In genomic region chr20:31723282-31724078, GRCh38 we compare ENCODE assay signal across 1 cellular context.
TF ChIP-seq lines count a peak whose summit lies in the region.

No MANE protein-coding gene starts in this region.

TF ChIP-seq in HepG2, 621 proteins besides CTCF, POLR2A, EP300 and RAD21 (continued from another document and continues in another):
- TF ChIP-seq CERS6 (CRISPR knock-in tag; IDR thresholded peaks at IDR 0.05): peak; percentile 83; the same call in 1 of the 2 replicates
- TF ChIP-seq ZNF547 (CRISPR knock-in tag; IDR thresholded peaks at IDR 0.05): peak; percentile 90; the same call in 1 of the 2 replicates
- TF ChIP-seq NCOR1 (IDR thresholded peaks at IDR 0.05; ENCODE audit: borderline replicate concordance, low read length): peak; percentile 77; the same call in 1 of the 2 replicates
- TF ChIP-seq HOXA7 (CRISPR knock-in tag; IDR thresholded peaks at IDR 0.05): no peak
- no peak for TF ChIP-seq SYNCRIP (IDR thresholded peaks at IDR 0.05; ENCODE audit: insufficient read depth, low read depth, low read length)
- TF ChIP-seq ZMYM3 (CRISPR knock-in tag; IDR thresholded peaks at IDR 0.05): peak; percentile 75; the same call in 1 of the 2 replicates
- 0 out of 2 replicates have a peak, but pooled peaks have one; percentile 49 for TF ChIP-seq ZNF484 (CRISPR knock-in tag; IDR thresholded peaks at IDR 0.05; ENCODE audit: borderline replicate concordance, low read depth)
- no peak; the same call in 1 of the 2 replicates for TF ChIP-seq ZFAT (CRISPR knock-in tag; conservative IDR thresholded peaks at IDR 0.05)
- TF ChIP-seq NFAT5 (CRISPR knock-in tag; IDR thresholded peaks at IDR 0.05): peak; percentile 60
- peak; percentile 98 for TF ChIP-seq ZNF687 (CRISPR knock-in tag; IDR thresholded peaks at IDR 0.05)
- TF ChIP-seq THAP9 (CRISPR knock-in tag; IDR thresholded peaks at IDR 0.05; ENCODE audit: borderline replicate concordance): peak; percentile 94
- TF ChIP-seq UBTF (CRISPR knock-in tag; IDR thresholded peaks at IDR 0.05): peak; percentile 99
- peak; percentile 76 for TF ChIP-seq HNF1B (CRISPR knock-in tag; IDR thresholded peaks at IDR 0.05)
- TF ChIP-seq ATF7-NPFF (CRISPR knock-in tag; IDR thresholded peaks at IDR 0.05; ENCODE audit: low read depth): peak; percentile 91
- peak; percentile 83; the same call in 1 of the 2 replicates for TF ChIP-seq ZNF232 (CRISPR knock-in tag; IDR thresholded peaks at IDR 0.05; ENCODE audit: borderline replicate concordance)
- TF ChIP-seq ZNF550 (CRISPR knock-in tag; IDR thresholded peaks at IDR 0.05; ENCODE audit: borderline replicate concordance): peak; percentile 87; the same call in 1 of the 2 replicates
- peak; percentile 35; the same call in 1 of the 2 replicates for TF ChIP-seq CHD4 (IDR thresholded peaks at IDR 0.05; ENCODE audit: borderline replicate concordance, low read length)
- peak; percentile 19 for TF ChIP-seq PRDM10 (CRISPR knock-in tag; IDR thresholded peaks at IDR 0.05; ENCODE audit: low read depth)
- TF ChIP-seq ATAD3A (CRISPR knock-in tag; IDR thresholded peaks at IDR 0.05): 0 out of 2 replicates have a peak, but pooled peaks have one; percentile 82
- TF ChIP-seq THRA (CRISPR knock-in tag; IDR thresholded peaks at IDR 0.05; ENCODE audit: borderline replicate concordance): peak; percentile 73; the same call in 1 of the 2 replicates
- peak; percentile 16; the same call in 1 of the 2 replicates for TF ChIP-seq EED (CRISPR knock-in tag; IDR thresholded peaks at IDR 0.05)
- TF ChIP-seq TBL1XR1 (IDR thresholded peaks at IDR 0.05; ENCODE audit: borderline replicate concordance, low read length, partially characterized antibody): peak; percentile 18
